ENCODE assay signal across 8 cellular contexts in genomic region chr9:5843450-5844249, GRCh38. TPM values are rescaled to one million over a fixed set of nuclear protein-coding genes. Genes with fewer than 3 reads are reported as not detected.
DNase-seq lines count a peak whose midpoint lies in the region; ATAC-seq and TF ChIP-seq lines count a peak whose summit lies in the region.

No MANE protein-coding gene starts in this region.

- H3K36me3 Mint-ChIP-seq in Caco-2 (ENCODE audit: insufficient read depth, unreplicated experiment) (peaks cover 8% of the 10 kb centered on the region), mesothelial cell of epicardium (no peaks in the 10 kb centered on the region)

- H3K4me1 ChIP-seq in Caco-2 (peaks cover 33% of the 10 kb centered on the region), adrenal gland (replicated peaks in 1 of 2) (peaks cover 14 to 28% of the 10 kb centered on the region in 2 donors)

- H3K9me3 Mint-ChIP-seq in Caco-2 (ENCODE audit: unreplicated experiment) (no peaks in the 10 kb centered on the region), mesothelial cell of epicardium (no peaks in the 10 kb centered on the region)

- DNase-seq in Caco-2 (peak; percentile 66 to 67), NCI-H146 (lab: John Stamatoyannopoulos, UW) (peak; percentile 97), adrenal gland (no peak), mesothelial cell of epicardium (ENCODE audit: low spot score in 2 of 2, unreplicated experiment in 2 of 2) (no peak), SW 1271 (lab: John Stamatoyannopoulos, UW) (no peak), AG08396 (ENCODE audit: low spot score) (no peak), GM10248 (ENCODE audit: extremely low spot score) (no peak)

- H3K4me3 ChIP-seq in Caco-2 (ENCODE audit: low read depth, low read length), result no peak overlapping the region
- no peak overlapping the region for H3K4me3 ChIP-seq in adrenal gland

- peak overlapping the region; percentile 84 for H3K27ac Mint-ChIP-seq in Caco-2 (ENCODE audit: unreplicated experiment)
- peak overlapping the region; percentile 91 for H3K27ac Mint-ChIP-seq in mesothelial cell of epicardium

- WGBS in adrenal gland, 4 donors, result 49 to 58% (median 56%) methylated on average over 9 of the region's 9 CpGs

- BruUV-seq in Caco-2 (replicated peaks; lab: Mats Ljungman, UMichigan), result no TSS peak

- CTCF ChIA-PET in Caco-2 (lab: Charles Lee), result interaction anchor here (1.0 to 1.4 kb wide), 2 partner anchors 11 to 44 kb away, joined by 4 to 5 read pairs; partner anchors contain the start of gene ERMP1
- CTCF ChIA-PET in GM10248 (lab: Yijun Ruan, JAX), result interaction anchor here (1.1 to 5.3 kb wide), 4 partner anchors 12 to 211 kb away, joined by 3 to 44 read pairs (median 4); partner anchors contain the start of gene ERMP1

- H3K4me3 Mint-ChIP-seq in Caco-2 (ENCODE audit: unreplicated experiment), result peak overlapping the region; percentile 62
- H3K4me3 Mint-ChIP-seq in mesothelial cell of epicardium, result peak overlapping the region; percentile 9

- peak overlapping the region in 4 of 5 donors; percentile 20 to 86 (median 46) for H3K27ac ChIP-seq in adrenal gland

- H3K36me3 ChIP-seq in Caco-2 (ENCODE audit: control insufficient read depth, insufficient read depth, low read length), result no peaks in the 10 kb centered on the region
- H3K36me3 ChIP-seq in adrenal gland (replicated peaks in 1 of 2), result no peaks in the 10 kb centered on the region

- POLR2A ChIA-PET in Caco-2 (lab: Charles Lee) (interaction anchor here (1.1 kb wide), 1 partner anchor 11 kb away, joined by 3 read pairs; the partner anchor contains the start of gene ERMP1), GM10248 (lab: Yijun Ruan, JAX) (no interaction called here)

- TF ChIP-seq POLR2A in adrenal gland (IDR thresholded peaks at IDR 0.05), result no peak

- ATAC-seq in HG03175 (IDR thresholded peaks at IDR 0.05; ENCODE audit: unreplicated experiment), result no peak

- H3K27me3 Mint-ChIP-seq in Caco-2 (ENCODE audit: insufficient read depth, unreplicated experiment), result no peaks in the 10 kb centered on the region
- no peaks in the 10 kb centered on the region for H3K27me3 Mint-ChIP-seq in mesothelial cell of epicardium (ENCODE audit: low read depth)

- TF ChIP-seq CTCF in Caco-2 (IDR thresholded peaks at IDR 0.05; ENCODE audit: insufficient read depth in 1 of 2, low read depth in 1 of 2, low read length in 1 of 2, severe bottlenecking in 1 of 2, unreplicated experiment in 1 of 2) (no peak), adrenal gland (IDR thresholded peaks at IDR 0.05) (no peak), mesothelial cell of epicardium (IDR thresholded peaks at IDR 0.05; ENCODE audit: unreplicated experiment) (no peak), GM10248 (IDR thresholded peaks at IDR 0.05; ENCODE audit: control extremely low read depth, extremely low read depth, low read depth, missing control alignments) (no peak)

- intact Hi-C loops in Caco-2 (cut with micrococcal nuclease; ENCODE audit: unreplicated experiment) (loop anchor here (1.0 kb wide), 1 partner anchor 42 kb away; no protein-coding TSS in a partner anchor), adrenal gland (cut with DNase I) (no loop called here)

- H3K4me1 Mint-ChIP-seq in Caco-2 (ENCODE audit: low read depth, unreplicated experiment) (peaks cover 15% of the 10 kb centered on the region), mesothelial cell of epicardium (peaks cover 51% of the 10 kb centered on the region)

- H3K27me3 ChIP-seq in Caco-2 (replicated peaks; ENCODE audit: control insufficient read depth, insufficient read depth, low read length) (no peaks in the 10 kb centered on the region), adrenal gland (no peaks in the 10 kb centered on the region)

- H3K9me3 ChIP-seq in Caco-2 (no peaks in the 10 kb centered on the region), adrenal gland (replicated peaks in 1 of 3) (no peaks in the 10 kb centered on the region)

RNA-seq across cellular contexts. Expression of gene ERMP1, which starts 10.7 kb away (rescaled TPM):
- total RNA-seq in Caco-2 (2022) (31.1 and 34.7 TPM in 2 replicates), adrenal gland (100 to 1,000 TPM in 1 of 8 donors, 10 to 100 TPM in 7; 26.9 to 120 (median 38.6) TPM), mesothelial cell of epicardium (25.2 to 26.1 TPM (median 25.4 TPM) in 3 replicates)
- 10 to 100 TPM in 1 of 3 donors, 1 to 10 TPM in 2; 6.0 to 73.1 (median 6.4) TPM for polyA plus RNA-seq in adrenal gland

RNA-seq across cellular contexts. Expression of gene MLANA, which starts 47.0 kb away (rescaled TPM):
- total RNA-seq in Caco-2 (2022) (not detected in 2 replicates), adrenal gland (not detected), mesothelial cell of epicardium (not detected in 3 replicates)
- polyA plus RNA-seq in adrenal gland, result not detected

Comparison
In these comparisons a context has a peak if more than half of its experiments do, and no peak if none do; other contexts are left out.
1. DNase-seq: peak in Caco-2 (2 of 2) and NCI-H146 (single experiment); none in adrenal gland (0 of 7), mesothelial cell of epicardium (0 of 2), SW 1271 (0 of 2), AG08396 (single experiment) and GM10248 (single experiment).